1 cellular context compared by ENCODE assay signal in the genomic region with DNA sequence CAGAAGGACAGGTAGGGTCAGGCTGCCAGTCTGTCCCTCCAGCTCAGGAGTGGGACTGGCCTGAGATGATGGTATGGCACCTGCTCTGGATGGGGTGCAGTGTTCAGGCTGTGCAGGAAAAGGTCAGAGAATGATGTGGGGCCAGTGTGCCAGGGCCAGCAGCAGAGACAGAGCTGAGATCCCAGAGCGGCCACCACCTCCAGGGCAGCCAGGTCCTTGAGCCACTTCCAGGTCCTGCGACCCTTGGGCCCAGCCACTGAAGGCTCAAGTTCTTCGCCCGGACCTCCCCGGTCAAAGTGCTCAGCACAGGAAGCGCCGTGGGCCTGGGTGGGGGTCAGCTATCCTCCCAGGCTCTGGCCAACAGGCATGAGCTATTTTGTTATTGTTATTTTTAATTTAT.
TF ChIP-seq lines count a peak whose summit lies in the region.

No MANE protein-coding gene starts in this region.

TF ChIP-seq in HepG2, 621 proteins besides CTCF, POLR2A, EP300 and RAD21 (continued from another document):
- TF ChIP-seq FUBP1 (CRISPR knock-in tag; IDR thresholded peaks at IDR 0.05; ENCODE audit: borderline replicate concordance) (no peak), SP1 (IDR thresholded peaks at IDR 0.05) (no peak), SP1 (CRISPR knock-in tag; IDR thresholded peaks at IDR 0.05) (no peak), RFX5 (IDR thresholded peaks at IDR 0.05; ENCODE audit: low read depth, low read length) (no peak), ZFP90 (CRISPR knock-in tag; IDR thresholded peaks at IDR 0.05; ENCODE audit: borderline replicate concordance) (no peak), PAX8 (CRISPR knock-in tag; IDR thresholded peaks at IDR 0.05; ENCODE audit: borderline replicate concordance) (no peak), CAMTA2 (CRISPR knock-in tag; IDR thresholded peaks at IDR 0.05; ENCODE audit: borderline replicate concordance) (no peak), SOX13 (IDR thresholded peaks at IDR 0.05) (no peak), SOX13 (CRISPR knock-in tag; conservative IDR thresholded peaks at IDR 0.05 in 1 of 2, IDR thresholded peaks at IDR 0.05 in 1 of 2) (no peak)
- TF ChIP-seq, protein P1, sequence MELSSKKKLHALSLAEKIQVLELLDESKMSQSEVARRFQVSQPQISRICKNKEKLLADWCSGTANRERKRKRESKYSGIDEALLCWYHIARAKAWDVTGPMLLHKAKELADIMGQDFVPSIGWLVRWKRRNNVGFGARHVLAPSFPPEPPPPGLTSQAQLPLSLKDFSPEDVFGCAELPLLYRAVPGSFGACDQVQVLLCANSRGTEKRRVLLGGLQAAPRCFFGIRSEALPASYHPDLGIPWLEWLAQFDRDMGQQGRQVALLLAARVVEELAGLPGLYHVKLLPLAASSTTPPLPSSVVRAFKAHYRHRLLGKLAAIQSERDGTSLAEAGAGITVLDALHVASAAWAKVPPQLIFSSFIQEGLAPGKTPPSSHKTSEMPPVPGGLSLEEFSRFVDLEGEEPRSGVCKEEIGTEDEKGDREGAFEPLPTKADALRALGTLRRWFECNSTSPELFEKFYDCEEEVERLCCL (CRISPR knock-in tag; IDR thresholded peaks at IDR 0.05; ENCODE audit: borderline replicate concordance), result no peak
